Comparison of ENCODE assay signal across 22 cellular contexts in the genomic region with DNA sequence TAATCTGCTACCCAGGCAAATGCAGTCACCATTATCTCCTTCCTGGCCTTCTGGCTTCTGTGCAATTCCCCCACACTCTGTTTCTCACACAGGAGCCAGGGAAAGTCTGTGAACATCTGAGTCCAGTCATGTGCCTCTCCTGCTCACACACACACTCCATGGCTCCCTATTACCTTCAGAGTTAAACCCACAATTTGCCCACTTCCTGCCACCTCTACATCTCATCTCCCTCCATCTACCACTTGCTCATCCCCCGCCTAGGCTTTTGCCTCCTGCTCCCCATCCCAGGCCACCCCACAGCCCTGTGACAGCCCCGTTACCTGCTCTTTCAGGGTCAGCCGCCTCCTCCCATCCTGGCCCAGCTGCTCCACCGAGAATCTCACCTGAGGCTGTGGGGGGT. TPM values are rescaled to one million over a fixed set of nuclear protein-coding genes. Genes with fewer than 3 reads are reported as not detected.
DNase-seq lines count a peak whose midpoint lies in the region; ATAC-seq and TF ChIP-seq lines count a peak whose summit lies in the region.
"Had no signal": no experiment of that assay in that cellular context is flagged by ENCODE, and none has a peak within 500 bp of the region (broad histone marks: within the 10 kb centered on the region; RNA-seq: fewer than 3 reads in every experiment).

No MANE protein-coding gene starts in this region.

- H3K36me3 ChIP-seq in CD4-positive, CD25-positive, alpha-beta regulatory T cell (ENCODE audit: control insufficient read depth, insufficient read depth, low read length) = peaks cover 59% of the 10 kb centered on the region
- H3K36me3 ChIP-seq in CD8-positive, alpha-beta T cell (ENCODE audit: insufficient read depth, low read length) = peaks cover 23% of the 10 kb centered on the region
- H3K36me3 ChIP-seq: lower lobe of right lung, prostate gland, sigmoid colon, SJSA1 had no signal

- H3K27me3 Mint-ChIP-seq in CD4-positive, CD25-positive, alpha-beta regulatory T cell = no peaks in the 10 kb centered on the region
- no peaks in the 10 kb centered on the region for H3K27me3 Mint-ChIP-seq in CD8-positive, alpha-beta T cell (ENCODE audit: low read depth)
- H3K27me3 Mint-ChIP-seq in activated B cell treated with CpG ODN at 0.5 μM for 24 hours = no peaks in the 10 kb centered on the region
- H3K27me3 Mint-ChIP-seq in chondrocyte (ENCODE audit: low read depth) = peaks cover 3% of the 10 kb centered on the region

- no peak for TF ChIP-seq CTCF in CD8-positive, alpha-beta T cell (IDR thresholded peaks at IDR 0.05)
- TF ChIP-seq CTCF in activated B cell treated with CpG ODN at 0.5 μM for 24 hours (IDR thresholded peaks at IDR 0.05) = no peak
- no peak for TF ChIP-seq CTCF in chondrocyte (IDR thresholded peaks at IDR 0.05)

- ATAC-seq in CD4-positive, CD25-positive, alpha-beta regulatory T cell (ENCODE audit: low read depth in 2 of 2) = peak in 1 of 2 donors; percentile 34
- peak; percentile 40 for ATAC-seq in CD8-positive, alpha-beta T cell
- no peak for ATAC-seq in activated B cell treated with CpG ODN at 0.5 μM for 24 hours (ENCODE audit: low read depth)
- ATAC-seq: lower lobe of right lung, Panc1 had no signal

- H3K27ac Mint-ChIP-seq in CD4-positive, CD25-positive, alpha-beta regulatory T cell = peak overlapping the region; percentile 9 to 89 (median 20)
- no peak overlapping the region for H3K27ac Mint-ChIP-seq in CD8-positive, alpha-beta T cell
- peak overlapping the region; percentile 6 for H3K27ac Mint-ChIP-seq in activated B cell treated with CpG ODN at 0.5 μM for 24 hours
- H3K27ac Mint-ChIP-seq in chondrocyte (ENCODE audit: unreplicated experiment) = no peak overlapping the region
- H3K27ac Mint-ChIP-seq: type B pancreatic cell had no signal

- H3K4me1 Mint-ChIP-seq in CD4-positive, CD25-positive, alpha-beta regulatory T cell = peaks cover 0 to 13% (median 6%) of the 10 kb centered on the region in 4 donors
- peaks cover 15% of the 10 kb centered on the region for H3K4me1 Mint-ChIP-seq in CD8-positive, alpha-beta T cell (ENCODE audit: low read depth)
- H3K4me1 Mint-ChIP-seq in activated B cell treated with CpG ODN at 0.5 μM for 24 hours (no peaks in the 10 kb centered on the region), chondrocyte (ENCODE audit: low read depth) (no peaks in the 10 kb centered on the region)

- no peak overlapping the region for H3K4me3 Mint-ChIP-seq in CD4-positive, CD25-positive, alpha-beta regulatory T cell
- H3K4me3 Mint-ChIP-seq in CD8-positive, alpha-beta T cell = no peak overlapping the region
- no peak overlapping the region for H3K4me3 Mint-ChIP-seq in activated B cell treated with CpG ODN at 0.5 μM for 24 hours
- no peak overlapping the region for H3K4me3 Mint-ChIP-seq in chondrocyte (ENCODE audit: unreplicated experiment)
- H3K4me3 Mint-ChIP-seq: type B pancreatic cell had no signal

- DNase-seq in CD4-positive, CD25-positive, alpha-beta regulatory T cell = peak in 1 of 3 donors; percentile 35
- DNase-seq in CD8-positive, alpha-beta T cell = no peak
- no peak for DNase-seq in activated B cell treated with CpG ODN at 0.5 μM for 24 hours
- DNase-seq in iPS-NIHi7 (ENCODE audit: extremely low spot score) = peak; percentile 3
- DNase-seq in chondrocyte (ENCODE audit: low spot score) = no peak
- DNase-seq in NAMALWA (ENCODE audit: low spot score) = no peak
- DNase-seq in NCI-H2227 treated with DMSO at 0.1 percent for 48 hours (lab: John Stamatoyannopoulos, UW) = no peak
- DNase-seq in NCI-H446 treated with DMSO at 0.1 percent for 48 hours (lab: John Stamatoyannopoulos, UW) = no peak
- DNase-seq: cerebellar nuclear complex, GF-D8, GM23248, KBM-7, kidney glomerular epithelial cell, lower lobe of right lung, NCI-H1436 treated with DMSO at 0.1 percent for 48 hours, NCI-H526 treated with DMSO at 0.1 percent for 48 hours, sigmoid colon had no signal

- POLR2A ChIA-PET in CD8-positive, alpha-beta T cell (lab: Charles Lee) = no interaction called here
- POLR2A ChIA-PET in activated B cell treated with CpG ODN at 0.5 μM for 24 hours (lab: Charles Lee) = no interaction called here

- no peak overlapping the region for H3K4me3 ChIP-seq in CD4-positive, CD25-positive, alpha-beta regulatory T cell (ENCODE audit: low read depth, low read length)
- H3K4me3 ChIP-seq in CD8-positive, alpha-beta T cell (ENCODE audit: low read depth, low read length) = no peak overlapping the region
- H3K4me3 ChIP-seq: GM23248, lower lobe of right lung, prostate gland, sigmoid colon, SJSA1 had no signal

- H3K9me3 ChIP-seq in CD4-positive, CD25-positive, alpha-beta regulatory T cell (ENCODE audit: control insufficient read depth in 2 of 2, low read length in 2 of 2) = no peaks in the 10 kb centered on the region
- no peaks in the 10 kb centered on the region for H3K9me3 ChIP-seq in CD8-positive, alpha-beta T cell (ENCODE audit: low read length)
- H3K9me3 ChIP-seq: lower lobe of right lung, prostate gland, sigmoid colon, SJSA1 had no signal

- CTCF ChIA-PET in CD8-positive, alpha-beta T cell (lab: Charles Lee) = no interaction called here
- CTCF ChIA-PET in activated B cell treated with CpG ODN at 0.5 μM for 24 hours (lab: Charles Lee) = no interaction called here

- H3K27ac ChIP-seq in CD4-positive, CD25-positive, alpha-beta regulatory T cell (ENCODE audit: insufficient read depth, low read length, poor library complexity, severe bottlenecking) = no peak overlapping the region
- no peak overlapping the region for H3K27ac ChIP-seq in CD8-positive, alpha-beta T cell (ENCODE audit: low read depth, low read length)
- H3K27ac ChIP-seq: GM23248, lower lobe of right lung, prostate gland, sigmoid colon, SJSA1 had no signal

- H3K36me3 Mint-ChIP-seq in CD4-positive, CD25-positive, alpha-beta regulatory T cell = peaks cover 16% of the 10 kb centered on the region
- peaks cover 67% of the 10 kb centered on the region for H3K36me3 Mint-ChIP-seq in CD8-positive, alpha-beta T cell
- peaks cover 29% of the 10 kb centered on the region for H3K36me3 Mint-ChIP-seq in activated B cell treated with CpG ODN at 0.5 μM for 24 hours (ENCODE audit: low read depth)
- no peaks in the 10 kb centered on the region for H3K36me3 Mint-ChIP-seq in chondrocyte (ENCODE audit: low read depth)
- H3K36me3 Mint-ChIP-seq: type B pancreatic cell had no signal

- intact Hi-C loops in CD8-positive, alpha-beta T cell (cut with DNase I, micrococcal nuclease) = no loop called here
- intact Hi-C loops in activated B cell treated with CpG ODN at 0.5 μM for 24 hours (cut with micrococcal nuclease) = no loop called here

- peaks cover 5% of the 10 kb centered on the region for H3K4me1 ChIP-seq in CD4-positive, CD25-positive, alpha-beta regulatory T cell (ENCODE audit: control insufficient read depth, insufficient read depth, low read length, poor library complexity, severe bottlenecking)
- H3K4me1 ChIP-seq in CD8-positive, alpha-beta T cell (ENCODE audit: insufficient read depth, low read length) = peaks cover 8% of the 10 kb centered on the region
- H3K4me1 ChIP-seq: lower lobe of right lung, prostate gland, sigmoid colon, SJSA1 had no signal

- no peaks in the 10 kb centered on the region for H3K27me3 ChIP-seq in CD4-positive, CD25-positive, alpha-beta regulatory T cell (ENCODE audit: control insufficient read depth, insufficient read depth, low read length)
- H3K27me3 ChIP-seq in CD8-positive, alpha-beta T cell (ENCODE audit: insufficient read depth, low read length) = no peaks in the 10 kb centered on the region
- H3K27me3 ChIP-seq: sigmoid colon, SJSA1 had no signal

- H3K9me3 Mint-ChIP-seq in CD4-positive, CD25-positive, alpha-beta regulatory T cell = no peaks in the 10 kb centered on the region
- no peaks in the 10 kb centered on the region for H3K9me3 Mint-ChIP-seq in CD8-positive, alpha-beta T cell
- H3K9me3 Mint-ChIP-seq in activated B cell treated with CpG ODN at 0.5 μM for 24 hours = no peaks in the 10 kb centered on the region
- H3K9me3 Mint-ChIP-seq in chondrocyte (ENCODE audit: low read depth) = no peaks in the 10 kb centered on the region
- H3K9me3 Mint-ChIP-seq: type B pancreatic cell had no signal

RNA-seq across cellular contexts. Expression of gene IL12RB1, which starts 13.5 kb away (rescaled TPM):
- 60.4 TPM for total RNA-seq in CD4-positive, CD25-positive, alpha-beta regulatory T cell
- polyA plus RNA-seq in CD4-positive, CD25-positive, alpha-beta regulatory T cell = 10 to 100 TPM; 34.9 to 53.2 (median 46.3) TPM
- 10 to 100 TPM; 22.7 to 25.6 TPM for total RNA-seq in CD8-positive, alpha-beta T cell
- total RNA-seq in activated B cell treated with CpG ODN at 0.5 μM for 24 hours (19.9 and 20.9 TPM in 2 replicates), chondrocyte (not detected in 3 replicates)
- total RNA-seq: GM23248, HT-29 had no signal
- polyA plus RNA-seq: GM23248 had no signal

RNA-seq across cellular contexts. Expression of gene MAST3, which starts 24.4 kb away (rescaled TPM):
- 45.9 TPM for total RNA-seq in CD4-positive, CD25-positive, alpha-beta regulatory T cell
- polyA plus RNA-seq in CD4-positive, CD25-positive, alpha-beta regulatory T cell = 1 to 10 TPM; 8.1 to 9.0 (median 8.6) TPM
- total RNA-seq in CD8-positive, alpha-beta T cell = 10 to 100 TPM; 13.7 to 15.2 TPM
- total RNA-seq in activated B cell treated with CpG ODN at 0.5 μM for 24 hours (44.3 and 48.6 TPM in 2 replicates), chondrocyte (9.7 to 10.1 TPM (median 10.0 TPM) in 3 replicates)

Comparison
In these comparisons a context has a peak if more than half of its experiments do, and no peak if none do; other contexts are left out.
1. H3K27ac Mint-ChIP-seq: peak in CD4-positive, CD25-positive, alpha-beta regulatory T cell (3 of 3) and activated B cell treated with CpG ODN at 0.5 μM for 24 hours (single experiment); none in CD8-positive, alpha-beta T cell (single experiment) and chondrocyte (single experiment).
2. RNA of gene IL12RB1, which starts 13.5 kb away (total RNA-seq): 60.4 TPM in CD4-positive, CD25-positive, alpha-beta regulatory T cell (single experiment), 22.7 to 25.6 TPM in CD8-positive, alpha-beta T cell and 19.9 to 20.9 TPM in activated B cell treated with CpG ODN at 0.5 μM for 24 hours; not detected in chondrocyte; every median in the first group is over 10 times any median in the second.